1 cellular context compared by ENCODE assay signal in the genomic region with DNA sequence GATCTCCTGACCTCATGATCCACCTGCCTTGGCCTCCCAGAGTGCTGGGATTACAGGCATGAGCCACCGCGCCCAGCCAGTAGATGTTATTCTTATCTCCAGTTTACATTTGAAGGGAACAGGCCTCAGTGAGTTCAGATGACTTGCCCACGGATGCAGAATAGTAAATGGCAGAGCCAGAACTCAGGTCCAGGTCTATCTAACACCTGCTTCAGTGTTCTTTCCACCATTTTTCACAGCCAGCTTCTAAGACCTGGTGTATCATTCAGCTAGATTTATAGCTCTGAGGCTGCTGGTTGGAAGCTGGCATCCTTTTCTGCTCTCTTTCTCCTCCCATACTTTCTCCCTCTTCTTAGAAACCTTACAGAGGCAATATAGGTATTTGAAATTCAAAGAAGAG.
TF ChIP-seq lines count a peak whose summit lies in the region.

No MANE protein-coding gene starts in this region.

TF ChIP-seq in WTC11, 78 proteins besides CTCF, POLR2A, EP300 and RAD21 (continued from another document):
- TF ChIP-seq, protein P1, sequence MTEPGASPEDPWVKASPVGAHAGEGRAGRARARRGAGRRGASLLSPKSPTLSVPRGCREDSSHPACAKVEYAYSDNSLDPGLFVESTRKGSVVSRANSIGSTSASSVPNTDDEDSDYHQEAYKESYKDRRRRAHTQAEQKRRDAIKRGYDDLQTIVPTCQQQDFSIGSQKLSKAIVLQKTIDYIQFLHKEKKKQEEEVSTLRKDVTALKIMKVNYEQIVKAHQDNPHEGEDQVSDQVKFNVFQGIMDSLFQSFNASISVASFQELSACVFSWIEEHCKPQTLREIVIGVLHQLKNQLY (CRISPR knock-in tag; IDR thresholded peaks at IDR 0.05) = no peak
